In genomic region chr3:82584861-82585260, GRCh38 we compare ENCODE assay signal across 2 cellular contexts.
DNase-seq lines count a peak whose midpoint lies in the region; TF ChIP-seq lines count a peak whose summit lies in the region.
"Not testable (repeated sequence)": the region's sequence is repeated elsewhere in the genome, so short reads cannot be mapped to it uniquely, and the experiment has no call there.

No MANE protein-coding gene starts in this region.

- peak overlapping the region; percentile 94 for H3K27ac ChIP-seq in 22Rv1

- peak overlapping the region; percentile 64 for H3K27ac Mint-ChIP-seq in glutamatergic neuron (ENCODE audit: unreplicated experiment)

- H3K4me3 Mint-ChIP-seq in glutamatergic neuron (ENCODE audit: unreplicated experiment) = not testable (repeated sequence)

- H3K4me1 Mint-ChIP-seq in glutamatergic neuron (ENCODE audit: low read depth, unreplicated experiment) = not testable (repeated sequence)

- DNase-seq in glutamatergic neuron = not testable (repeated sequence)

- TF ChIP-seq CTCF in 22Rv1 (IDR thresholded peaks at IDR 0.05); glutamatergic neuron (IDR thresholded peaks at IDR 0.05; ENCODE audit: partially characterized antibody, unreplicated experiment): not testable (repeated sequence)

- not testable (repeated sequence) for H3K36me3 Mint-ChIP-seq in glutamatergic neuron (ENCODE audit: unreplicated experiment)

- H3K9me3 Mint-ChIP-seq in glutamatergic neuron (ENCODE audit: unreplicated experiment) = not testable (repeated sequence)

- H3K27me3 Mint-ChIP-seq in glutamatergic neuron (ENCODE audit: unreplicated experiment) = not testable (repeated sequence)
